Comparison of ENCODE assay signal across 8 cellular contexts in the genomic region with DNA sequence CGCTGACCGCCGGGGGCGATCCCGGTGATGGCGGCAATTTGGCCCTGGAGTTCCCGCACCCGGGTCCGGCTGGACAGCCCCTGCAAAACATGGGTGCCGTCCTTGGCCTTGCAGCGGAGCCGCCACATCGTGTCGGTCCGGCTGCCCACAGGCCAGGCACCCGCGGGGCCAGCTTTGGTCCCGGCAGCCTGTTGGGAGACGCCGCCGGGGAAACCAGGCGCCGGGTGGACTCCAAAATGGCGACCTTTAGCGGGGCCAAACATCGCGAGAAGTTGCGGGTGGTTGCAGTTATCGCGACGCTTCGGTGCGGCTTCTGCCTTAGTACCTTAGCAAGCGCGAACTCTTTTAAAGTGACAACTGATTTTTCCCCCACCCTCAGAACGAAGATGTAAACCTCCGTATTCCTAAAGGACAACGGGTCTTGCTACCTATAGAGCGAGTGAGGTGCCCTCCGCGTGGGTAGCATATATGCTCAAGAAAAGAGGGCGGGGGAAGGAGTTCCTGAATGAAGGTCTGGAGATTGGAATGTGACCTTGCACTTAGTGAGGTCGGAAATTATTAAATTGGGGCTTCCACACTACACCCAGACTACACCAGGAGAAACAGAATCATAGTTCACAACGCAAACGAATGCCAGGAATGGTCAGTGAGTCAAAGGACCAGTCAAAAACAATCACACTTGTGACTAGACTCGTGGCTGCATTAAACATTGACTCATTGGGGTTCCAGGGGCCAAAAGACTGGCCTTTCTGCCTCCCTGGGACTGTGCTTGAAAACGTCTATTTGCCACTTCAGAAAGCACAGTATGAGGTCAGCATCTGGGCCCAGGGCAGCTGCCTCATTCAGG. TPM values are rescaled to one million over a fixed set of nuclear protein-coding genes. Genes with fewer than 3 reads are reported as not detected.
A peak's percentile ranks its signal among the peaks of the same experiment; 100 is the strongest.
DNase-seq lines count a peak whose midpoint lies in the region; ATAC-seq and TF ChIP-seq lines count a peak whose summit lies in the region.

A gene (minus strand): TSS at position 441 of the 847 bp plus-strand sequence. CDS start 178 bp downstream, at position 263.

- DNase-seq in EL (peak; percentile 90), NCI-H1436 treated with DMSO at 0.1 percent for 48 hours (lab: John Stamatoyannopoulos, UW) (peak; percentile 73), T follicular helper cell (ENCODE audit: low read depth) (peak; percentile 88), adrenal gland (peak; percentile 92 to 98 (median 95)), heart right ventricle (peak; percentile 91 to 94), pons (ENCODE audit: low spot score) (peak; percentile 82), tibial nerve (ENCODE audit: low spot score in 2 of 2) (peak; percentile 91)

- H3K27ac ChIP-seq in HEK293 (ENCODE audit: extremely low read depth, low read depth, low read length), result peak within 1 kb of the TSS; percentile 73
- peak within 1 kb of the TSS; percentile 86 to 95 (median 92) for H3K27ac ChIP-seq in adrenal gland
- H3K27ac ChIP-seq in heart right ventricle, result peak within 1 kb of the TSS; percentile 78 to 94 (median 92)
- H3K27ac ChIP-seq in tibial nerve, result peak within 1 kb of the TSS; percentile 88 to 99 (median 92)

- H3K27me3 ChIP-seq in adrenal gland, result no peaks in the 10 kb centered on the region
- H3K27me3 ChIP-seq in heart right ventricle, result no peaks in the 10 kb centered on the region
- H3K27me3 ChIP-seq in tibial nerve, result no peaks in the 10 kb centered on the region

- H3K36me3 ChIP-seq in HEK293 (ENCODE audit: control insufficient read depth in 2 of 2, insufficient read depth in 1 of 2, low read length in 2 of 2), result peaks cover 0 to 27% of the 10 kb centered on the region in 2 experiments; a peak in 1 of 3 replicates
- H3K36me3 ChIP-seq in adrenal gland (replicated peaks in 1 of 2), result peaks cover 0 to 10% of the 10 kb centered on the region in 2 donors
- peaks cover 0 to 36% (median 9%) of the 10 kb centered on the region in 9 donors for H3K36me3 ChIP-seq in heart right ventricle
- peaks cover 0 to 31% (median 0%) of the 10 kb centered on the region in 3 donors for H3K36me3 ChIP-seq in tibial nerve

- TF ChIP-seq POLR2A in adrenal gland (IDR thresholded peaks at IDR 0.05) (peak in 1 of 2 donors; percentile 48), tibial nerve (IDR thresholded peaks at IDR 0.05) (peak in 1 of 2 donors; percentile 62)

- POLR2A ChIA-PET in HEK293 (lab: Yijun Ruan, JAX), result no interaction called here

- ATAC-seq in heart right ventricle, result peak; percentile 64 to 83 (median 76)

- intact Hi-C loops in adrenal gland (cut with DNase I), result no loop called here
- intact Hi-C loops in heart right ventricle (cut with DNase I), result loop anchor here in 2 of 10 donors (1.0 to 2.0 kb wide), 2 partner anchors 26 kb away; no protein-coding TSS in a partner anchor

- peak in 1 of 2 donors; percentile 74 for TF ChIP-seq EP300 in tibial nerve (IDR thresholded peaks at IDR 0.05)

- CTCF ChIA-PET in HEK293 (lab: Yijun Ruan, JAX), result interaction anchor here (0.7 to 3.2 kb wide), 4 partner anchors 10 to 209 kb away, joined by 3 to 25 read pairs (median 4); no protein-coding TSS in a partner anchor

- peak within 1 kb of the TSS; percentile 94 for H3K4me3 ChIP-seq in HEK293 (ENCODE audit: low read depth, low read length)
- H3K4me3 ChIP-seq in adrenal gland, result peak within 1 kb of the TSS; percentile 39 to 80 (median 65)
- H3K4me3 ChIP-seq in heart right ventricle, result peak within 1 kb of the TSS; percentile 78 to 99 (median 93)
- peak within 1 kb of the TSS; percentile 91 to 99 (median 92) for H3K4me3 ChIP-seq in tibial nerve

- no peaks in the 10 kb centered on the region for H3K9me3 ChIP-seq in HEK293 (ENCODE audit: control insufficient read depth, insufficient read depth, low read depth, low read length)
- H3K9me3 ChIP-seq in adrenal gland (replicated peaks in 1 of 3), result no peaks in the 10 kb centered on the region
- H3K9me3 ChIP-seq in heart right ventricle, result no peaks in the 10 kb centered on the region
- no peaks in the 10 kb centered on the region for H3K9me3 ChIP-seq in tibial nerve

- no peak for TF ChIP-seq CTCF in HEK293 (tag by site-specific recombination; IDR thresholded peaks at IDR 0.05)
- TF ChIP-seq CTCF in adrenal gland (IDR thresholded peaks at IDR 0.05), result peak in 3 of 6 experiments; percentile 8 to 12 (median 11)
- no peak for TF ChIP-seq CTCF in heart right ventricle (IDR thresholded peaks at IDR 0.05)
- TF ChIP-seq CTCF in tibial nerve (IDR thresholded peaks at IDR 0.05), result peak in 1 of 5 experiments; percentile 43

- no peaks in the 10 kb centered on the region; the same call in 1 of the 2 replicates for H3K4me1 ChIP-seq in HEK293 (ENCODE audit: control insufficient read depth, insufficient read depth, low read length)
- peaks cover 7 to 66% of the 10 kb centered on the region in 2 donors for H3K4me1 ChIP-seq in adrenal gland (replicated peaks in 1 of 2)
- H3K4me1 ChIP-seq in heart right ventricle, result peaks cover 8 to 76% (median 59%) of the 10 kb centered on the region in 9 donors
- peaks cover 0 to 65% (median 19%) of the 10 kb centered on the region in 4 donors for H3K4me1 ChIP-seq in tibial nerve

- 5 to 13% (median 6%) methylated on average over 22 to 47 of the region's 47 CpGs for WGBS in adrenal gland, 4 donors
- WGBS in heart right ventricle, 2 donors, result 7 to 10% methylated on average over 47 of the region's 47 CpGs
- WGBS in tibial nerve, 2 donors, result 5% methylated on average over 44 to 47 of the region's 47 CpGs

TF ChIP-seq in HEK293, 187 proteins besides CTCF, POLR2A, EP300 and RAD21 (continues in another document):
- TF ChIP-seq, protein P1, sequence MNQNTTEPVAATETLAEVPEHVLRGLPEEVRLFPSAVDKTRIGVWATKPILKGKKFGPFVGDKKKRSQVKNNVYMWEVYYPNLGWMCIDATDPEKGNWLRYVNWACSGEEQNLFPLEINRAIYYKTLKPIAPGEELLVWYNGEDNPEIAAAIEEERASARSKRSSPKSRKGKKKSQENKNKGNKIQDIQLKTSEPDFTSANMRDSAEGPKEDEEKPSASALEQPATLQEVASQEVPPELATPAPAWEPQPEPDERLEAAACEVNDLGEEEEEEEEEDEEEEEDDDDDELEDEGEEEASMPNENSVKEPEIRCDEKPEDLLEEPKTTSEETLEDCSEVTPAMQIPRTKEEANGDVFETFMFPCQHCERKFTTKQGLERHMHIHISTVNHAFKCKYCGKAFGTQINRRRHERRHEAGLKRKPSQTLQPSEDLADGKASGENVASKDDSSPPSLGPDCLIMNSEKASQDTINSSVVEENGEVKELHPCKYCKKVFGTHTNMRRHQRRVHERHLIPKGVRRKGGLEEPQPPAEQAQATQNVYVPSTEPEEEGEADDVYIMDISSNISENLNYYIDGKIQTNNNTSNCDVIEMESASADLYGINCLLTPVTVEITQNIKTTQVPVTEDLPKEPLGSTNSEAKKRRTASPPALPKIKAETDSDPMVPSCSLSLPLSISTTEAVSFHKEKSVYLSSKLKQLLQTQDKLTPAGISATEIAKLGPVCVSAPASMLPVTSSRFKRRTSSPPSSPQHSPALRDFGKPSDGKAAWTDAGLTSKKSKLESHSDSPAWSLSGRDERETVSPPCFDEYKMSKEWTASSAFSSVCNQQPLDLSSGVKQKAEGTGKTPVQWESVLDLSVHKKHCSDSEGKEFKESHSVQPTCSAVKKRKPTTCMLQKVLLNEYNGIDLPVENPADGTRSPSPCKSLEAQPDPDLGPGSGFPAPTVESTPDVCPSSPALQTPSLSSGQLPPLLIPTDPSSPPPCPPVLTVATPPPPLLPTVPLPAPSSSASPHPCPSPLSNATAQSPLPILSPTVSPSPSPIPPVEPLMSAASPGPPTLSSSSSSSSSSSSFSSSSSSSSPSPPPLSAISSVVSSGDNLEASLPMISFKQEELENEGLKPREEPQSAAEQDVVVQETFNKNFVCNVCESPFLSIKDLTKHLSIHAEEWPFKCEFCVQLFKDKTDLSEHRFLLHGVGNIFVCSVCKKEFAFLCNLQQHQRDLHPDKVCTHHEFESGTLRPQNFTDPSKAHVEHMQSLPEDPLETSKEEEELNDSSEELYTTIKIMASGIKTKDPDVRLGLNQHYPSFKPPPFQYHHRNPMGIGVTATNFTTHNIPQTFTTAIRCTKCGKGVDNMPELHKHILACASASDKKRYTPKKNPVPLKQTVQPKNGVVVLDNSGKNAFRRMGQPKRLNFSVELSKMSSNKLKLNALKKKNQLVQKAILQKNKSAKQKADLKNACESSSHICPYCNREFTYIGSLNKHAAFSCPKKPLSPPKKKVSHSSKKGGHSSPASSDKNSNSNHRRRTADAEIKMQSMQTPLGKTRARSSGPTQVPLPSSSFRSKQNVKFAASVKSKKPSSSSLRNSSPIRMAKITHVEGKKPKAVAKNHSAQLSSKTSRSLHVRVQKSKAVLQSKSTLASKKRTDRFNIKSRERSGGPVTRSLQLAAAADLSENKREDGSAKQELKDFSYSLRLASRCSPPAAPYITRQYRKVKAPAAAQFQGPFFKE (tag by site-specific recombination; IDR thresholded peaks at IDR 0.05; ENCODE audit: borderline replicate concordance), result no peak
- TF ChIP-seq ZNF341 (tag by site-specific recombination; IDR thresholded peaks at IDR 0.05; ENCODE audit: low read depth) (no peak; the same call in 1 of the 2 replicates), ZNF157 (tag by site-specific recombination; IDR thresholded peaks at IDR 0.05) (no peak), ZNF155 (tag by site-specific recombination; IDR thresholded peaks at IDR 0.05) (no peak)
- TF ChIP-seq, protein P2, sequence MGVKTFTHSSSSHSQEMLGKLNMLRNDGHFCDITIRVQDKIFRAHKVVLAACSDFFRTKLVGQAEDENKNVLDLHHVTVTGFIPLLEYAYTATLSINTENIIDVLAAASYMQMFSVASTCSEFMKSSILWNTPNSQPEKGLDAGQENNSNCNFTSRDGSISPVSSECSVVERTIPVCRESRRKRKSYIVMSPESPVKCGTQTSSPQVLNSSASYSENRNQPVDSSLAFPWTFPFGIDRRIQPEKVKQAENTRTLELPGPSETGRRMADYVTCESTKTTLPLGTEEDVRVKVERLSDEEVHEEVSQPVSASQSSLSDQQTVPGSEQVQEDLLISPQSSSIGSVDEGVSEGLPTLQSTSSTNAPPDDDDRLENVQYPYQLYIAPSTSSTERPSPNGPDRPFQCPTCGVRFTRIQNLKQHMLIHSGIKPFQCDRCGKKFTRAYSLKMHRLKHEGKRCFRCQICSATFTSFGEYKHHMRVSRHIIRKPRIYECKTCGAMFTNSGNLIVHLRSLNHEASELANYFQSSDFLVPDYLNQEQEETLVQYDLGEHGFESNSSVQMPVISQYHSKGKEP (tag by site-specific recombination; IDR thresholded peaks at IDR 0.05), result no peak

RNA-seq across cellular contexts. Expression of the gene that starts here (rescaled TPM):
- total RNA-seq in adrenal gland (10 to 100 TPM in 1 of 8 donors, 1 to 10 TPM in 7; 4.3 to 15.7 (median 8.6) TPM), heart right ventricle (1 to 10 TPM; 4.1 to 9.1 (median 5.9) TPM), tibial nerve (10 to 100 TPM in 3 of 4 donors, 1 to 10 TPM in 1; 6.9 to 11.8 (median 10.7) TPM)
- polyA plus RNA-seq in adrenal gland (10 to 100 TPM in 1 of 3 donors, 1 to 10 TPM in 2; 2.5 to 10.9 (median 3.0) TPM), heart right ventricle (1 to 10 TPM; 2.6 to 3.7 TPM)

Comparison
In these comparisons a context has a peak if more than half of its experiments do, and no peak if none do; other contexts are left out.
1. Peak in every context shown above with its lines: DNase-seq, ATAC-seq, H3K4me3 ChIP-seq and H3K27ac ChIP-seq.